Comparison of ENCODE assay signal across 2 cellular contexts in the genomic region with DNA sequence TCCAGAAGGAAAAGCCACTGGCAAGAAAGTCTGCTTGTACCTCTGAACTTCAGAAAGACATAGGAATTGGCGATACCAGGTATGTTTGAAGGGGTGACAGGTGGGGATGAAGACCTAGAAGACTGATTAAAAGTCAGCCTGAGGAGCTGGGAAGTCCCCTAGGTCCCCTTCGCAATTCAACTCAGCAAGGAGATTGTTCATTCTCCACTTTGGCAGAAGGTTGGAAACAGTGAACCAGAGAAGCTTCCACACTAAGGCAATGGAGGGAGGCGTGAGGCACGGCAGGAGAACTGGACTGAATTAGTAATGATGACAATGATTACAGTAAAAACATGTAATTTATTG.
TF ChIP-seq lines count a peak whose summit lies in the region.

No MANE protein-coding gene starts in this region.

TF ChIP-seq in GM23338, 12 proteins besides CTCF, POLR2A, EP300 and RAD21 (continued from another document):
- TF ChIP-seq, protein P1, sequence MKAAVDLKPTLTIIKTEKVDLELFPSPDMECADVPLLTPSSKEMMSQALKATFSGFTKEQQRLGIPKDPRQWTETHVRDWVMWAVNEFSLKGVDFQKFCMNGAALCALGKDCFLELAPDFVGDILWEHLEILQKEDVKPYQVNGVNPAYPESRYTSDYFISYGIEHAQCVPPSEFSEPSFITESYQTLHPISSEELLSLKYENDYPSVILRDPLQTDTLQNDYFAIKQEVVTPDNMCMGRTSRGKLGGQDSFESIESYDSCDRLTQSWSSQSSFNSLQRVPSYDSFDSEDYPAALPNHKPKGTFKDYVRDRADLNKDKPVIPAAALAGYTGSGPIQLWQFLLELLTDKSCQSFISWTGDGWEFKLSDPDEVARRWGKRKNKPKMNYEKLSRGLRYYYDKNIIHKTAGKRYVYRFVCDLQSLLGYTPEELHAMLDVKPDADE (IDR thresholded peaks at IDR 0.05), result no peak
- no peak for TF ChIP-seq STAT1 (IDR thresholded peaks at IDR 0.05; ENCODE audit: unreplicated experiment)
- TF ChIP-seq JUNB (IDR thresholded peaks at IDR 0.05; ENCODE audit: unreplicated experiment), result no peak
- TF ChIP-seq CREB1 (CRISPR knock-in tag; IDR thresholded peaks at IDR 0.05; ENCODE audit: low read depth), result no peak

TF ChIP-seq in GM12878, 131 proteins besides CTCF, POLR2A, EP300 and RAD21 (continued from another document):
- TF ChIP-seq, protein P2, sequence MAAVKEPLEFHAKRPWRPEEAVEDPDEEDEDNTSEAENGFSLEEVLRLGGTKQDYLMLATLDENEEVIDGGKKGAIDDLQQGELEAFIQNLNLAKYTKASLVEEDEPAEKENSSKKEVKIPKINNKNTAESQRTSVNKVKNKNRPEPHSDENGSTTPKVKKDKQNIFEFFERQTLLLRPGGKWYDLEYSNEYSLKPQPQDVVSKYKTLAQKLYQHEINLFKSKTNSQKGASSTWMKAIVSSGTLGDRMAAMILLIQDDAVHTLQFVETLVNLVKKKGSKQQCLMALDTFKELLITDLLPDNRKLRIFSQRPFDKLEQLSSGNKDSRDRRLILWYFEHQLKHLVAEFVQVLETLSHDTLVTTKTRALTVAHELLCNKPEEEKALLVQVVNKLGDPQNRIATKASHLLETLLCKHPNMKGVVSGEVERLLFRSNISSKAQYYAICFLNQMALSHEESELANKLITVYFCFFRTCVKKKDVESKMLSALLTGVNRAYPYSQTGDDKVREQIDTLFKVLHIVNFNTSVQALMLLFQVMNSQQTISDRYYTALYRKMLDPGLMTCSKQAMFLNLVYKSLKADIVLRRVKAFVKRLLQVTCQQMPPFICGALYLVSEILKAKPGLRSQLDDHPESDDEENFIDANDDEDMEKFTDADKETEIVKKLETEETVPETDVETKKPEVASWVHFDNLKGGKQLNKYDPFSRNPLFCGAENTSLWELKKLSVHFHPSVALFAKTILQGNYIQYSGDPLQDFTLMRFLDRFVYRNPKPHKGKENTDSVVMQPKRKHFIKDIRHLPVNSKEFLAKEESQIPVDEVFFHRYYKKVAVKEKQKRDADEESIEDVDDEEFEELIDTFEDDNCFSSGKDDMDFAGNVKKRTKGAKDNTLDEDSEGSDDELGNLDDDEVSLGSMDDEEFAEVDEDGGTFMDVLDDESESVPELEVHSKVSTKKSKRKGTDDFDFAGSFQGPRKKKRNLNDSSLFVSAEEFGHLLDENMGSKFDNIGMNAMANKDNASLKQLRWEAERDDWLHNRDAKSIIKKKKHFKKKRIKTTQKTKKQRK (IDR thresholded peaks at IDR 0.05; ENCODE audit: low read depth, low read length), result no peak
- TF ChIP-seq TCF3 (IDR thresholded peaks at IDR 0.05; ENCODE audit: borderline replicate concordance, insufficient read depth, low read depth, low read length) (no peak), IKZF1 (conservative IDR thresholded peaks at IDR 0.05) (peak; percentile 94), SREBF2 (IDR thresholded peaks at IDR 0.05; ENCODE audit: low read length) (no peak), ETV6 (conservative IDR thresholded peaks at IDR 0.05 in 1 of 2, IDR thresholded peaks at IDR 0.05 in 1 of 2; ENCODE audit: borderline replicate concordance in 1 of 2, low read depth in 1 of 2) (no peak), POU2F2 (IDR thresholded peaks at IDR 0.05; ENCODE audit: borderline replicate concordance, low read depth, low read length) (no peak), ZZZ3 (IDR thresholded peaks at IDR 0.05; ENCODE audit: control insufficient read depth, insufficient read length, low read depth) (no peak), MEF2B (IDR thresholded peaks at IDR 0.05; ENCODE audit: partially characterized antibody, poor library complexity, severe bottlenecking) (no peak), MTA3 (IDR thresholded peaks at IDR 0.05; ENCODE audit: borderline replicate concordance, low read length) (no peak), MEF2A (IDR thresholded peaks at IDR 0.05; ENCODE audit: insufficient read depth, low read depth, low read length) (no peak), ATF7 (IDR thresholded peaks at IDR 0.05; ENCODE audit: low read depth) (peak; percentile 1), ZNF24 (IDR thresholded peaks at IDR 0.05) (no peak), BMI1 (IDR thresholded peaks at IDR 0.05; ENCODE audit: borderline replicate concordance) (no peak), MTA2 (IDR thresholded peaks at IDR 0.05; ENCODE audit: low read depth) (peak; percentile 7), HDAC6 (IDR thresholded peaks at IDR 0.05; ENCODE audit: unreplicated experiment) (no peak), RBBP5 (conservative IDR thresholded peaks at IDR 0.05) (no peak), HCFC1 (IDR thresholded peaks at IDR 0.05; ENCODE audit: low read length) (no peak)
- TF ChIP-seq, protein P3, sequence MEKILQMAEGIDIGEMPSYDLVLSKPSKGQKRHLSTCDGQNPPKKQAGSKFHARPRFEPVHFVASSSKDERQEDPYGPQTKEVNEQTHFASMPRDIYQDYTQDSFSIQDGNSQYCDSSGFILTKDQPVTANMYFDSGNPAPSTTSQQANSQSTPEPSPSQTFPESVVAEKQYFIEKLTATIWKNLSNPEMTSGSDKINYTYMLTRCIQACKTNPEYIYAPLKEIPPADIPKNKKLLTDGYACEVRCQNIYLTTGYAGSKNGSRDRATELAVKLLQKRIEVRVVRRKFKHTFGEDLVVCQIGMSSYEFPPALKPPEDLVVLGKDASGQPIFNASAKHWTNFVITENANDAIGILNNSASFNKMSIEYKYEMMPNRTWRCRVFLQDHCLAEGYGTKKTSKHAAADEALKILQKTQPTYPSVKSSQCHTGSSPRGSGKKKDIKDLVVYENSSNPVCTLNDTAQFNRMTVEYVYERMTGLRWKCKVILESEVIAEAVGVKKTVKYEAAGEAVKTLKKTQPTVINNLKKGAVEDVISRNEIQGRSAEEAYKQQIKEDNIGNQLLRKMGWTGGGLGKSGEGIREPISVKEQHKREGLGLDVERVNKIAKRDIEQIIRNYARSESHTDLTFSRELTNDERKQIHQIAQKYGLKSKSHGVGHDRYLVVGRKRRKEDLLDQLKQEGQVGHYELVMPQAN (conservative IDR thresholded peaks at IDR 0.05), result peak; percentile 13; the same call in 1 of the 2 replicates
- TF ChIP-seq, protein P4, sequence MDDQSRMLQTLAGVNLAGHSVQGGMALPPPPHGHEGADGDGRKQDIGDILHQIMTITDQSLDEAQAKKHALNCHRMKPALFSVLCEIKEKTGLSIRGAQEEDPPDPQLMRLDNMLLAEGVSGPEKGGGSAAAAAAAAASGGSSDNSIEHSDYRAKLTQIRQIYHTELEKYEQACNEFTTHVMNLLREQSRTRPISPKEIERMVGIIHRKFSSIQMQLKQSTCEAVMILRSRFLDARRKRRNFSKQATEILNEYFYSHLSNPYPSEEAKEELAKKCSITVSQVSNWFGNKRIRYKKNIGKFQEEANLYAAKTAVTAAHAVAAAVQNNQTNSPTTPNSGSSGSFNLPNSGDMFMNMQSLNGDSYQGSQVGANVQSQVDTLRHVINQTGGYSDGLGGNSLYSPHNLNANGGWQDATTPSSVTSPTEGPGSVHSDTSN (IDR thresholded peaks at IDR 0.05; ENCODE audit: insufficient replicate concordance, low read depth, low read length), result no peak
- TF ChIP-seq, protein P5, sequence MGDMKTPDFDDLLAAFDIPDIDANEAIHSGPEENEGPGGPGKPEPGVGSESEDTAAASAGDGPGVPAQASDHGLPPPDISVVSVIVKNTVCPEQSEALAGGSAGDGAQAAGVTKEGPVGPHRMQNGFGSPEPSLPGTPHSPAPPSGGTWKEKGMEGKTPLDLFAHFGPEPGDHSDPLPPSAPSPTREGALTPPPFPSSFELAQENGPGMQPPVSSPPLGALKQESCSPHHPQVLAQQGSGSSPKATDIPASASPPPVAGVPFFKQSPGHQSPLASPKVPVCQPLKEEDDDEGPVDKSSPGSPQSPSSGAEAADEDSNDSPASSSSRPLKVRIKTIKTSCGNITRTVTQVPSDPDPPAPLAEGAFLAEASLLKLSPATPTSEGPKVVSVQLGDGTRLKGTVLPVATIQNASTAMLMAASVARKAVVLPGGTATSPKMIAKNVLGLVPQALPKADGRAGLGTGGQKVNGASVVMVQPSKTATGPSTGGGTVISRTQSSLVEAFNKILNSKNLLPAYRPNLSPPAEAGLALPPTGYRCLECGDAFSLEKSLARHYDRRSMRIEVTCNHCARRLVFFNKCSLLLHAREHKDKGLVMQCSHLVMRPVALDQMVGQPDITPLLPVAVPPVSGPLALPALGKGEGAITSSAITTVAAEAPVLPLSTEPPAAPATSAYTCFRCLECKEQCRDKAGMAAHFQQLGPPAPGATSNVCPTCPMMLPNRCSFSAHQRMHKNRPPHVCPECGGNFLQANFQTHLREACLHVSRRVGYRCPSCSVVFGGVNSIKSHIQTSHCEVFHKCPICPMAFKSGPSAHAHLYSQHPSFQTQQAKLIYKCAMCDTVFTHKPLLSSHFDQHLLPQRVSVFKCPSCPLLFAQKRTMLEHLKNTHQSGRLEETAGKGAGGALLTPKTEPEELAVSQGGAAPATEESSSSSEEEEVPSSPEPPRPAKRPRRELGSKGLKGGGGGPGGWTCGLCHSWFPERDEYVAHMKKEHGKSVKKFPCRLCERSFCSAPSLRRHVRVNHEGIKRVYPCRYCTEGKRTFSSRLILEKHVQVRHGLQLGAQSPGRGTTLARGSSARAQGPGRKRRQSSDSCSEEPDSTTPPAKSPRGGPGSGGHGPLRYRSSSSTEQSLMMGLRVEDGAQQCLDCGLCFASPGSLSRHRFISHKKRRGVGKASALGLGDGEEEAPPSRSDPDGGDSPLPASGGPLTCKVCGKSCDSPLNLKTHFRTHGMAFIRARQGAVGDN (IDR thresholded peaks at IDR 0.05), result no peak
- TF ChIP-seq, protein P6, sequence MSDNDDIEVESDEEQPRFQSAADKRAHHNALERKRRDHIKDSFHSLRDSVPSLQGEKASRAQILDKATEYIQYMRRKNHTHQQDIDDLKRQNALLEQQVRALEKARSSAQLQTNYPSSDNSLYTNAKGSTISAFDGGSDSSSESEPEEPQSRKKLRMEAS (IDR thresholded peaks at IDR 0.05; ENCODE audit: low read depth, low read length), result no peak
- TF ChIP-seq, protein P7, sequence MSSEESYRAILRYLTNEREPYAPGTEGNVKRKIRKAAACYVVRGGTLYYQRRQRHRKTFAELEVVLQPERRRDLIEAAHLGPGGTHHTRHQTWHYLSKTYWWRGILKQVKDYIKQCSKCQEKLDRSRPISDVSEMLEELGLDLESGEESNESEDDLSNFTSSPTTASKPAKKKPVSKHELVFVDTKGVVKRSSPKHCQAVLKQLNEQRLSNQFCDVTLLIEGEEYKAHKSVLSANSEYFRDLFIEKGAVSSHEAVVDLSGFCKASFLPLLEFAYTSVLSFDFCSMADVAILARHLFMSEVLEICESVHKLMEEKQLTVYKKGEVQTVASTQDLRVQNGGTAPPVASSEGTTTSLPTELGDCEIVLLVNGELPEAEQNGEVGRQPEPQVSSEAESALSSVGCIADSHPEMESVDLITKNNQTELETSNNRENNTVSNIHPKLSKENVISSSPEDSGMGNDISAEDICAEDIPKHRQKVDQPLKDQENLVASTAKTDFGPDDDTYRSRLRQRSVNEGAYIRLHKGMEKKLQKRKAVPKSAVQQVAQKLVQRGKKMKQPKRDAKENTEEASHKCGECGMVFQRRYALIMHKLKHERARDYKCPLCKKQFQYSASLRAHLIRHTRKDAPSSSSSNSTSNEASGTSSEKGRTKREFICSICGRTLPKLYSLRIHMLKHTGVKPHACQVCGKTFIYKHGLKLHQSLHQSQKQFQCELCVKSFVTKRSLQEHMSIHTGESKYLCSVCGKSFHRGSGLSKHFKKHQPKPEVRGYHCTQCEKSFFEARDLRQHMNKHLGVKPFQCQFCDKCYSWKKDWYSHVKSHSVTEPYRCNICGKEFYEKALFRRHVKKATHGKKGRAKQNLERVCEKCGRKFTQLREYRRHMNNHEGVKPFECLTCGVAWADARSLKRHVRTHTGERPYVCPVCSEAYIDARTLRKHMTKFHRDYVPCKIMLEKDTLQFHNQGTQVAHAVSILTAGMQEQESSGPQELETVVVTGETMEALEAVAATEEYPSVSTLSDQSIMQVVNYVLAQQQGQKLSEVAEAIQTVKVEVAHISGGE (CRISPR knock-in tag; IDR thresholded peaks at IDR 0.05), result no peak
- TF ChIP-seq, protein P8, sequence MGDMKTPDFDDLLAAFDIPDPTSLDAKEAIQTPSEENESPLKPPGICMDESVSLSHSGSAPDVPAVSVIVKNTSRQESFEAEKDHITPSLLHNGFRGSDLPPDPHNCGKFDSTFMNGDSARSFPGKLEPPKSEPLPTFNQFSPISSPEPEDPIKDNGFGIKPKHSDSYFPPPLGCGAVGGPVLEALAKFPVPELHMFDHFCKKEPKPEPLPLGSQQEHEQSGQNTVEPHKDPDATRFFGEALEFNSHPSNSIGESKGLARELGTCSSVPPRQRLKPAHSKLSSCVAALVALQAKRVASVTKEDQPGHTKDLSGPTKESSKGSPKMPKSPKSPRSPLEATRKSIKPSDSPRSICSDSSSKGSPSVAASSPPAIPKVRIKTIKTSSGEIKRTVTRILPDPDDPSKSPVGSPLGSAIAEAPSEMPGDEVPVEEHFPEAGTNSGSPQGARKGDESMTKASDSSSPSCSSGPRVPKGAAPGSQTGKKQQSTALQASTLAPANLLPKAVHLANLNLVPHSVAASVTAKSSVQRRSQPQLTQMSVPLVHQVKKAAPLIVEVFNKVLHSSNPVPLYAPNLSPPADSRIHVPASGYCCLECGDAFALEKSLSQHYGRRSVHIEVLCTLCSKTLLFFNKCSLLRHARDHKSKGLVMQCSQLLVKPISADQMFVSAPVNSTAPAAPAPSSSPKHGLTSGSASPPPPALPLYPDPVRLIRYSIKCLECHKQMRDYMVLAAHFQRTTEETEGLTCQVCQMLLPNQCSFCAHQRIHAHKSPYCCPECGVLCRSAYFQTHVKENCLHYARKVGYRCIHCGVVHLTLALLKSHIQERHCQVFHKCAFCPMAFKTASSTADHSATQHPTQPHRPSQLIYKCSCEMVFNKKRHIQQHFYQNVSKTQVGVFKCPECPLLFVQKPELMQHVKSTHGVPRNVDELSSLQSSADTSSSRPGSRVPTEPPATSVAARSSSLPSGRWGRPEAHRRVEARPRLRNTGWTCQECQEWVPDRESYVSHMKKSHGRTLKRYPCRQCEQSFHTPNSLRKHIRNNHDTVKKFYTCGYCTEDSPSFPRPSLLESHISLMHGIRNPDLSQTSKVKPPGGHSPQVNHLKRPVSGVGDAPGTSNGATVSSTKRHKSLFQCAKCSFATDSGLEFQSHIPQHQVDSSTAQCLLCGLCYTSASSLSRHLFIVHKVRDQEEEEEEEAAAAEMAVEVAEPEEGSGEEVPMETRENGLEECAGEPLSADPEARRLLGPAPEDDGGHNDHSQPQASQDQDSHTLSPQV (IDR thresholded peaks at IDR 0.05), result no peak
- TF ChIP-seq, protein P9, sequence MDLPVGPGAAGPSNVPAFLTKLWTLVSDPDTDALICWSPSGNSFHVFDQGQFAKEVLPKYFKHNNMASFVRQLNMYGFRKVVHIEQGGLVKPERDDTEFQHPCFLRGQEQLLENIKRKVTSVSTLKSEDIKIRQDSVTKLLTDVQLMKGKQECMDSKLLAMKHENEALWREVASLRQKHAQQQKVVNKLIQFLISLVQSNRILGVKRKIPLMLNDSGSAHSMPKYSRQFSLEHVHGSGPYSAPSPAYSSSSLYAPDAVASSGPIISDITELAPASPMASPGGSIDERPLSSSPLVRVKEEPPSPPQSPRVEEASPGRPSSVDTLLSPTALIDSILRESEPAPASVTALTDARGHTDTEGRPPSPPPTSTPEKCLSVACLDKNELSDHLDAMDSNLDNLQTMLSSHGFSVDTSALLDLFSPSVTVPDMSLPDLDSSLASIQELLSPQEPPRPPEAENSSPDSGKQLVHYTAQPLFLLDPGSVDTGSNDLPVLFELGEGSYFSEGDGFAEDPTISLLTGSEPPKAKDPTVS (IDR thresholded peaks at IDR 0.05; ENCODE audit: low read depth, low read length), result no peak
TF ChIP-seq in GM12878: peak in this region for 8.
